Comparison of ENCODE assay signal across 8 cellular contexts in the genomic region with DNA sequence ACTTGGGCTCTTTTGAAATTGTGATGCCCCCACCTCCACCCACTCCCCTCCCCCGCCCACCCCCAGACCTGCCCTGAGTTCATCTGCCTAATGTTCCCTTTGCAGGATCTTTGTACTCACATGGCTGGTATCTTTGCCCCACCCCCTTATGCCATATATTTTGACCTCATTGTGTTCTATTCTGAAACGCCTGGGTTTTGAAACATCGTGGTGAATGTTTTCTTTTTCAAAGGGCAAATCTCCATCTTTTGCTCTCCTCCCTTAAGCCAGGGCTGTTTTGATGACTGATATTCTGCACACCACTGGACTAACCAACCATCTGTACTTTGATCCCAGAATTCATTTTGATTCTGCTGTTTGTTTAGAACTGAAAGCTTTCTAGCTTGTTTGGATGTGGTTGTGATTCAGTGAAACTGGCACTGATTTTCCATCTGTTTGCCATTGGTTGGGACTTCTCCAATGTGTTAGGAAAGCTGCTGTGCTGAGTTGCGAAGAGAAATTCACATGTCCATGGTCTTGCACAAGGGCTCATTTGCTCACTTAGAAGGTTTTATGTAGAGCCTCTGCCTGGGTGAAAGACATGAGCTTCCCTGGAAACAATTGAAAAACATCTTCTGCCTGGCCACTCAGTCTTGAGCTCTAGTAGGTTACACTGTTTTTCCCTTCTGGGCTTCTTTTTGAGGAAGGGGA. TPM values are rescaled to one million over a fixed set of nuclear protein-coding genes. Genes with fewer than 3 reads are reported as not detected.
DNase-seq lines count a peak whose midpoint lies in the region; ATAC-seq lines count a peak whose summit lies in the region.

No MANE protein-coding gene starts in this region.

- H3K4me1 ChIP-seq in esophagus (ENCODE audit: control insufficient read depth in 2 of 2, insufficient read depth in 2 of 2, low read length in 1 of 2): no peaks in the 10 kb centered on the region

- ATAC-seq in T-cell (replicated peaks in 1 of 4) (no peak), HG03175 (IDR thresholded peaks at IDR 0.05; ENCODE audit: unreplicated experiment) (no peak), GM18498 (IDR thresholded peaks at IDR 0.05; ENCODE audit: unreplicated experiment) (no peak)

- H3K9me3 Mint-ChIP-seq in T-cell: no peaks in the 10 kb centered on the region

- DNase-seq in CD1c-positive myeloid dendritic cell (ENCODE audit: extremely low spot score): peak; percentile 71
- peak in 18 of 34 experiments; percentile 28 to 77 (median 48) for DNase-seq in T-cell
- peak; percentile 75 for DNase-seq in pons (ENCODE audit: low spot score)
- DNase-seq in kidney tubule cell (ENCODE audit: low spot score): no peak
- no peak for DNase-seq in NCI-H2081 (lab: John Stamatoyannopoulos, UW)

- no peaks in the 10 kb centered on the region for H3K36me3 ChIP-seq in esophagus (ENCODE audit: control insufficient read depth in 2 of 2, insufficient read depth in 2 of 2, low read length in 1 of 2)

- H3K36me3 Mint-ChIP-seq in T-cell: peaks cover 29% of the 10 kb centered on the region

- H3K27me3 ChIP-seq in esophagus (ENCODE audit: control insufficient read depth in 1 of 2, insufficient read depth in 2 of 2, low read length in 2 of 2): no peaks in the 10 kb centered on the region

- H3K9me3 ChIP-seq in esophagus (ENCODE audit: control insufficient read depth in 2 of 2, insufficient read depth in 1 of 2, low read depth in 1 of 2, low read length in 1 of 2): no peaks in the 10 kb centered on the region

- CTCF ChIA-PET in T-cell (lab: Charles Lee): interaction anchor here in 1 of 2 donors (0.6 to 6.7 kb wide), 8 partner anchors 9 to 75 kb away, joined by 3 to 64 read pairs (median 5); a partner anchor contains a TSS

- WGBS in esophagus, 2 donors: 58 to 61% methylated on average over 4 of the region's 4 CpGs

- POLR2A ChIA-PET in T-cell (lab: Charles Lee): interaction anchor here (0.5 to 3.2 kb wide), 6 partner anchors 10 to 240 kb away, joined by 3 to 22 read pairs (median 6); a partner anchor contains a TSS

- H3K27me3 Mint-ChIP-seq in T-cell: no peaks in the 10 kb centered on the region

- H3K4me1 Mint-ChIP-seq in T-cell: peaks cover 88 to 95% (median 94%) of the 10 kb centered on the region in 3 donors

- no peak overlapping the region for H3K4me3 ChIP-seq in esophagus (ENCODE audit: low read depth in 1 of 2, low read length in 2 of 2)

- peak overlapping the region; percentile 38 to 68 for H3K27ac ChIP-seq in esophagus (ENCODE audit: low read depth in 2 of 2, low read length in 1 of 2)

- peak overlapping the region; percentile 98 to 99 for H3K27ac Mint-ChIP-seq in T-cell

- peak overlapping the region; percentile 69 to 93 (median 92) for H3K4me3 Mint-ChIP-seq in T-cell

RNA-seq across cellular contexts. Expression of a gene that starts 16.5 kb away (rescaled TPM):
- 100 to 1,000 TPM; 120 to 254 (median 123) TPM for total RNA-seq in T-cell
- 10 to 100 TPM in 1 of 2 donors, 1 to 10 TPM in 1; 9.1 to 14.2 TPM for polyA plus RNA-seq in esophagus

Comparison
In these comparisons a context has a peak if more than half of its experiments do, and no peak if none do; other contexts are left out.
1. DNase-seq: peak in CD1c-positive myeloid dendritic cell (single experiment), T-cell (18 of 34) and pons (single experiment); none in kidney tubule cell (single experiment) and NCI-H2081 (0 of 2).